2 cellular contexts compared by ENCODE assay signal in genomic region chr5:69300537-69301203, GRCh38.
A peak's percentile ranks its signal among the peaks of the same experiment; 100 is the strongest.
TF ChIP-seq lines count a peak whose summit lies in the region.

No MANE protein-coding gene starts in this region.

TF ChIP-seq in IMR-90, 13 proteins besides CTCF, POLR2A, EP300 and RAD21:
- TF ChIP-seq USF2 (IDR thresholded peaks at IDR 0.05; ENCODE audit: low read depth, low read length) (no peak), BHLHE40 (IDR thresholded peaks at IDR 0.05; ENCODE audit: low read depth, low read length) (no peak), RCOR1 (IDR thresholded peaks at IDR 0.05; ENCODE audit: insufficient replicate concordance, low read length) (no peak), CHD1 (IDR thresholded peaks at IDR 0.05; ENCODE audit: low read depth, low read length) (no peak), MXI1 (IDR thresholded peaks at IDR 0.05; ENCODE audit: borderline replicate concordance, low read depth, low read length) (no peak), NFE2L2 (IDR thresholded peaks at IDR 0.05; ENCODE audit: low read depth, low read length) (no peak), CEBPB (IDR thresholded peaks at IDR 0.05; ENCODE audit: low read depth, low read length) (no peak), RFX5 (IDR thresholded peaks at IDR 0.05; ENCODE audit: low read depth, low read length) (no peak), ELK1 (IDR thresholded peaks at IDR 0.05; ENCODE audit: borderline replicate concordance, low read depth, low read length) (no peak), MAZ (IDR thresholded peaks at IDR 0.05; ENCODE audit: borderline replicate concordance, low read depth, low read length) (no peak), MAFK (IDR thresholded peaks at IDR 0.05; ENCODE audit: low read depth, low read length) (no peak), SMC3 (IDR thresholded peaks at IDR 0.05; ENCODE audit: low read depth, low read length) (no peak), FOS (IDR thresholded peaks at IDR 0.05; ENCODE audit: low read depth, low read length) (no peak)
TF ChIP-seq in IMR-90: peak in this region for 0.

TF ChIP-seq in K562, 482 proteins besides CTCF, POLR2A, EP300 and RAD21 (continues in another document):
- TF ChIP-seq FOXJ3 (CRISPR knock-in tag; IDR thresholded peaks at IDR 0.05) (no peak), JUND (IDR thresholded peaks at IDR 0.05; ENCODE audit: borderline replicate concordance, low read depth, low read length) (no peak), JUND (tag; IDR thresholded peaks at IDR 0.05; ENCODE audit: borderline replicate concordance, low read depth, low read length) (no peak; the same call in 2 of the 3 replicates), MED1 (CRISPR knock-in tag; IDR thresholded peaks at IDR 0.05; ENCODE audit: borderline replicate concordance) (no peak), SPI1 (IDR thresholded peaks at IDR 0.05; ENCODE audit: borderline replicate concordance, low read depth, low read length) (0 out of 2 replicates have a peak, but pooled peaks have one; percentile 3), PHB (CRISPR knock-in tag; IDR thresholded peaks at IDR 0.05) (no peak), TCF7L2 (IDR thresholded peaks at IDR 0.05; ENCODE audit: low read depth, low read length) (no peak), NBN (IDR thresholded peaks at IDR 0.05; ENCODE audit: low read depth) (peak; percentile 80; the same call in 1 of the 2 replicates), ZKSCAN3 (CRISPR knock-in tag; IDR thresholded peaks at IDR 0.05) (no peak), SP2 (IDR thresholded peaks at IDR 0.05; ENCODE audit: extremely low read depth, low read depth, low read length, poor library complexity, severe bottlenecking) (no peak), EWSR1 (IDR thresholded peaks at IDR 0.05; ENCODE audit: borderline replicate concordance, low read depth, partially characterized antibody) (no peak), PRDM10 (IDR thresholded peaks at IDR 0.05; ENCODE audit: partially characterized antibody) (no peak), ZNF133 (CRISPR knock-in tag; IDR thresholded peaks at IDR 0.05) (no peak), BRD9 (IDR thresholded peaks at IDR 0.05; ENCODE audit: low read depth, partially characterized antibody) (peak; percentile 54), ATF4 (CRISPR knock-in tag; IDR thresholded peaks at IDR 0.05) (no peak), TRIM25 (IDR thresholded peaks at IDR 0.05; ENCODE audit: borderline replicate concordance) (no peak), HNRNPUL1 (IDR thresholded peaks at IDR 0.05; ENCODE audit: low read length) (no peak), POLR2B (IDR thresholded peaks at IDR 0.05; ENCODE audit: low read depth, partially characterized antibody) (no peak), ARHGAP35 (IDR thresholded peaks at IDR 0.05; ENCODE audit: partially characterized antibody) (no peak), ZNF717 (CRISPR knock-in tag; IDR thresholded peaks at IDR 0.05) (no peak), CEBPB (tag; IDR thresholded peaks at IDR 0.05) (peak; percentile 89), MGA (IDR thresholded peaks at IDR 0.05) (no peak), ZNF253 (CRISPR knock-in tag; conservative IDR thresholded peaks at IDR 0.05) (no peak), TARDBP (IDR thresholded peaks at IDR 0.05) (no peak), CREB3L1 (IDR thresholded peaks at IDR 0.05; ENCODE audit: borderline replicate concordance, low read depth) (no peak), GTF2E2 (tag; IDR thresholded peaks at IDR 0.05) (no peak), ZNF512 (tag; IDR thresholded peaks at IDR 0.05) (peak; percentile 83), TAL1 (IDR thresholded peaks at IDR 0.05) (peak; percentile 88), PHF8 (IDR thresholded peaks at IDR 0.05; ENCODE audit: borderline replicate concordance, low read length) (no peak), ZNF75A (CRISPR knock-in tag; IDR thresholded peaks at IDR 0.05) (no peak), POU5F1 (IDR thresholded peaks at IDR 0.05; ENCODE audit: borderline replicate concordance, low read depth, low read length, partially characterized antibody) (no peak), PPARD (CRISPR knock-in tag; IDR thresholded peaks at IDR 0.05) (no peak), ZNF699 (CRISPR knock-in tag; IDR thresholded peaks at IDR 0.05; ENCODE audit: insufficient replicate concordance) (no peak), RNF2 (IDR thresholded peaks at IDR 0.05) (no peak), MTA2 (IDR thresholded peaks at IDR 0.05; ENCODE audit: low read depth) (peak; percentile 80)
